Comparison of ENCODE assay signal across 35 cellular contexts in the genomic region with DNA sequence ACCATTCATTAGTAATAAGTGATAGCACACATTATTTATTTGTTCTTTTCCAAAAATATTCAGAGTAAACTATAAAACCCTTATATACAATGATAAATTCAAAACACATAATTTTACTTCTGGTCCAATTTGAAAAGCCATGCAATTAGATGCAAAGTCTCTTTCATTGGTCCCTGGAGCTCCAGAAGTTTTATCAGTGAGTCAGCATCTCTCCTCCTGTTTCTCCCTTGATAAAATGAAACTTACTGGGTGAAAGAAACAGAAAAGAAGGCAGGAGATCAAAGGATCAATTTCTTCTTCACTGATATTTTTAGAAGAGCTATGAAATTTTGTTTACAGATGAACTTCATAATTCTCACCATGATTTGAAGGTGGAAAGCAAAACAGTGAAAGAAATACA. TPM values are rescaled to one million over a fixed set of nuclear protein-coding genes. Genes with fewer than 3 reads are reported as not detected.
"Had no signal": no experiment of that assay in that cellular context is flagged by ENCODE, and none has a peak within 500 bp of the region (broad histone marks: within the 10 kb centered on the region; RNA-seq: fewer than 3 reads in every experiment).

No MANE protein-coding gene starts in this region.

- H3K9ac ChIP-seq: SK-N-SH had no signal

- H3K27ac ChIP-seq: body of pancreas, breast epithelium, Peyer's patch, SJSA1 had no signal

- H3K4me3 Mint-ChIP-seq: activated CD4-positive, alpha-beta T cell treated with anti-CD3 and anti-CD28 coated beads, Interleukin-2, amount 10 ng/mL, durations not matched to agents 24 days and 14 days; activated naive CD4-positive, alpha-beta T cell treated with anti-CD3 and anti-CD28 coated beads, Interleukin-2, amount 10 ng/mL, durations not matched to agents 7 days and 5 days; activated naive CD8-positive, alpha-beta T cell; activated naive CD8-positive, alpha-beta T cell treated with anti-CD3 and anti-CD28 coated beads, Interleukin-2, amount 50 U/mL, for 24 hours; activated T-cell treated with anti-CD3 and anti-CD28 coated beads, Interleukin-2, amount 50 U/mL, for 4 hours; T-helper 1 cell treated with Interleukin-12 subunit alpha and Interleukin-12 subunit beta and Interleukin-4 antibody, amounts not matched to agents 30 μg/mL and 1 μg/mL, for 36 hours; T-helper 2 cell treated with Interferon-gamma antibody and Interleukin-4, amounts not matched to agents 5 μg/mL and 100 μg/mL, for 36 hours had no signal

- H3K36me3 ChIP-seq: breast epithelium, Peyer's patch, SJSA1 had no signal

- H3K4me1 ChIP-seq: breast epithelium, Peyer's patch, SJSA1 had no signal

- H3K9me3 Mint-ChIP-seq: activated naive CD4-positive, alpha-beta T cell treated with anti-CD3 and anti-CD28 coated beads, Interleukin-2, amount 10 ng/mL, durations not matched to agents 7 days and 5 days; activated naive CD8-positive, alpha-beta T cell treated with anti-CD3 and anti-CD28 coated beads, Interleukin-2, amount 50 U/mL, for 24 hours; activated T-cell treated with anti-CD3 and anti-CD28 coated beads, Interleukin-2, amount 50 U/mL, for 4 hours; T-helper 2 cell treated with Interferon-gamma antibody and Interleukin-4, amounts not matched to agents 5 μg/mL and 100 μg/mL, for 36 hours had no signal

- H3K27me3 ChIP-seq: body of pancreas, breast epithelium, Peyer's patch, SJSA1 had no signal

- H3K4me2 ChIP-seq: SK-N-SH had no signal

- H3K4me3 ChIP-seq: body of pancreas, breast epithelium, Peyer's patch, SJSA1 had no signal

- DNase-seq: activated CD4-positive, alpha-beta T cell treated with anti-CD3 and anti-CD28 coated beads, Interleukin-2, amount 50 U/mL, for 4 hours; activated CD8-positive, alpha-beta memory T cell treated with anti-CD3 and anti-CD28 coated beads, Interleukin-2, amount 50 U/mL, for 4 hours; activated effector memory CD4-positive, alpha-beta T cell treated with Interleukin-2 at 50 U/mL for 16 hours; activated naive CD4-positive, alpha-beta T cell treated with anti-CD3 and anti-CD28 coated beads, Interleukin-2, amount 10 ng/mL, durations not matched to agents 7 days and 5 days; activated naive CD8-positive, alpha-beta T cell treated with anti-CD3 and anti-CD28 coated beads, Interleukin-2, amount 50 U/mL, for 24 hours; activated T-cell treated with anti-CD3 and anti-CD28 coated beads for 4 hours; activated T-cell treated with anti-CD3 and anti-CD28 coated beads, Interleukin-2, amount 50 U/mL, for 4 hours; amniotic stem cell; aorta; body of pancreas; Kasumi-1; KG1; NCI-H1105; NCI-H1436; NCI-H1694; NCI-H1930; NCI-H2081 treated with DMSO at 0.1 percent for 48 hours; NCI-H226; NCI-H446 treated with DMSO at 0.1 percent for 48 hours; NCI-H524; NCI-H69; NK-92 treated with Interleukin-12 subunit alpha and Interleukin-12 subunit beta, amount 100 ng/mL, for 24 hours; PC-3; Peyer's patch; RPMI8226; SHP77 treated with DMSO at 0.1 percent for 48 hours; SK-N-SH had no signal

- H3K27ac Mint-ChIP-seq: activated CD4-positive, alpha-beta T cell treated with anti-CD3 and anti-CD28 coated beads, Interleukin-2, amount 10 ng/mL, durations not matched to agents 24 days and 14 days; activated naive CD4-positive, alpha-beta T cell treated with anti-CD3 and anti-CD28 coated beads, Interleukin-2, amount 10 ng/mL, durations not matched to agents 7 days and 5 days; activated naive CD8-positive, alpha-beta T cell; activated naive CD8-positive, alpha-beta T cell treated with anti-CD3 and anti-CD28 coated beads, Interleukin-2, amount 50 U/mL, for 24 hours; T-helper 1 cell treated with Interleukin-12 subunit alpha and Interleukin-12 subunit beta and Interleukin-4 antibody, amounts not matched to agents 30 μg/mL and 1 μg/mL, for 36 hours; T-helper 2 cell treated with Interferon-gamma antibody and Interleukin-4, amounts not matched to agents 5 μg/mL and 100 μg/mL, for 36 hours had no signal

- H3K36me3 Mint-ChIP-seq: activated naive CD4-positive, alpha-beta T cell treated with anti-CD3 and anti-CD28 coated beads, Interleukin-2, amount 10 ng/mL, durations not matched to agents 7 days and 5 days had no signal

- H3K27me3 Mint-ChIP-seq: activated CD4-positive, alpha-beta T cell treated with anti-CD3 and anti-CD28 coated beads, Interleukin-2, amount 10 ng/mL, durations not matched to agents 24 days and 14 days; activated naive CD4-positive, alpha-beta T cell treated with anti-CD3 and anti-CD28 coated beads, Interleukin-2, amount 10 ng/mL, durations not matched to agents 7 days and 5 days; activated naive CD8-positive, alpha-beta T cell; activated naive CD8-positive, alpha-beta T cell treated with anti-CD3 and anti-CD28 coated beads, Interleukin-2, amount 50 U/mL, for 24 hours had no signal

- H3K9me3 ChIP-seq: body of pancreas, breast epithelium, Peyer's patch, SJSA1, SK-N-SH had no signal

RNA-seq across cellular contexts. Expression of a gene that starts 47.5 kb away (rescaled TPM):
- total RNA-seq: aorta, body of pancreas, breast epithelium, cardiac septum, MCF 10A, PC-3, Peyer's patch, SJSA1 had no signal
- polyA plus RNA-seq: aorta, SK-N-SH had no signal
